ENCODE assay signal across 15 cellular contexts in genomic region chr13:90258129-90258528, GRCh38.
A peak's percentile ranks its signal among the peaks of the same experiment; 100 is the strongest.
DNase-seq lines count a peak whose midpoint lies in the region; TF ChIP-seq lines count a peak whose summit lies in the region.
"Had no signal": no experiment of that assay in that cellular context is flagged by ENCODE, and none has a peak within 500 bp of the region (broad histone marks: within the 10 kb centered on the region; RNA-seq: fewer than 3 reads in every experiment).

No MANE protein-coding gene starts in this region.

- H3K27me3 ChIP-seq in BLaER1 treated with 17β-estradiol and CSF1 and Interleukin-3, amounts not matched to agents 10 nM and 100 nM = no peaks in the 10 kb centered on the region
- H3K27me3 ChIP-seq in esophagus muscularis mucosa = no peaks in the 10 kb centered on the region

- H3K9ac ChIP-seq in BLaER1 treated with 17β-estradiol and CSF1 and Interleukin-3, amounts not matched to agents 10 nM and 100 nM = no peak overlapping the region

- no peaks in the 10 kb centered on the region for H3K36me3 ChIP-seq in BLaER1 treated with 17β-estradiol and CSF1 and Interleukin-3, amounts not matched to agents 10 nM and 100 nM
- H3K36me3 ChIP-seq in esophagus muscularis mucosa = no peaks in the 10 kb centered on the region
- H3K36me3 ChIP-seq: HAP-1 had no signal

- peaks cover 0 to 25% (median 12%) of the 10 kb centered on the region in 10 experiments; a peak in 10 of 20 replicates for H3K4me1 ChIP-seq in BLaER1 treated with 17β-estradiol and CSF1 and Interleukin-3, amounts not matched to agents 10 nM and 100 nM
- no peaks in the 10 kb centered on the region for H3K4me1 ChIP-seq in esophagus muscularis mucosa

- DNase-seq in HEK293T (ENCODE audit: extremely low spot score) (peak; percentile 48), NCI-H748 treated with DMSO at 0.1 percent for 48 hours (lab: John Stamatoyannopoulos, UW) (peak; percentile 41), Kasumi-1 (lab: John Stamatoyannopoulos, UW) (no peak), AG08396 (ENCODE audit: low spot score) (no peak), esophagus muscularis mucosa (ENCODE audit: extremely low spot score) (no peak)
- DNase-seq: C1 segment of cervical spinal cord; Calu3; CD4-positive, alpha-beta memory T cell; COR-L47; DMS53; DMS79 treated with DMSO at 0.1 percent for 48 hours; GF-D8; GOT3 had no signal

- no peak for TF ChIP-seq POLR2A in esophagus muscularis mucosa (IDR thresholded peaks at IDR 0.05; ENCODE audit: low read depth)

- H3K9me3 ChIP-seq in BLaER1 treated with 17β-estradiol and CSF1 and Interleukin-3, amounts not matched to agents 10 nM and 100 nM (replicated peaks in 1 of 11) = peaks cover 20 to 51% (median 24%) of the 10 kb centered on the region in 11 experiments; a peak in 21 of 22 replicates
- H3K9me3 ChIP-seq in esophagus muscularis mucosa = peaks cover 0 to 3% (median 0%) of the 10 kb centered on the region in 4 donors
- H3K9me3 ChIP-seq: HAP-1 had no signal

- CTCF ChIA-PET in HEK293T (lab: Yijun Ruan, JAX) = interaction anchor here (0.5 kb wide), 1 partner anchor 1930 kb away, joined by 3 read pairs; no protein-coding TSS in a partner anchor

- H3K4me3 ChIP-seq in BLaER1 treated with 17β-estradiol and CSF1 and Interleukin-3, amounts not matched to agents 10 nM and 100 nM = no peak overlapping the region
- H3K4me3 ChIP-seq in esophagus muscularis mucosa = no peak overlapping the region
- H3K4me3 ChIP-seq: HAP-1 had no signal

- no peaks in the 10 kb centered on the region for H4K20me1 ChIP-seq in BLaER1 treated with 17β-estradiol and CSF1 and Interleukin-3, amounts not matched to agents 10 nM and 100 nM

- peak overlapping the region in 6 of 11 experiments; percentile 3 to 59 (median 23); a peak in 7 of 22 replicates for H3K4me2 ChIP-seq in BLaER1 treated with 17β-estradiol and CSF1 and Interleukin-3, amounts not matched to agents 10 nM and 100 nM

- 90% methylated on average over 1 of the region's 1 CpG for WGBS in esophagus muscularis mucosa

- no peak overlapping the region for H3K27ac ChIP-seq in BLaER1 treated with 17β-estradiol and CSF1 and Interleukin-3, amounts not matched to agents 10 nM and 100 nM
- no peak overlapping the region for H3K27ac ChIP-seq in esophagus muscularis mucosa (replicated peaks in 1 of 4)

- TF ChIP-seq CTCF in esophagus muscularis mucosa (IDR thresholded peaks at IDR 0.05) = no peak

- intact Hi-C loops in esophagus muscularis mucosa (cut with DNase I) = no loop called here

- no peak for TF ChIP-seq EP300 in esophagus muscularis mucosa (IDR thresholded peaks at IDR 0.05)

- POLR2A ChIA-PET in HEK293T (lab: Yijun Ruan, JAX) = no interaction called here

TF ChIP-seq in HEK293T, 16 proteins besides CTCF, POLR2A, EP300 and RAD21:
- TF ChIP-seq ELF4 (IDR thresholded peaks at IDR 0.05) (no peak), NFRKB (IDR thresholded peaks at IDR 0.05) (no peak), TARDBP (IDR thresholded peaks at IDR 0.05) (no peak), FOXK2 (IDR thresholded peaks at IDR 0.05) (no peak), PKNOX1 (IDR thresholded peaks at IDR 0.05) (no peak), ARNT (IDR thresholded peaks at IDR 0.05) (no peak), CTBP1 (IDR thresholded peaks at IDR 0.05; ENCODE audit: borderline replicate concordance) (no peak; the same call in 1 of the 2 replicates), HDGF (IDR thresholded peaks at IDR 0.05; ENCODE audit: borderline replicate concordance) (no peak), LEF1 (IDR thresholded peaks at IDR 0.05; ENCODE audit: borderline replicate concordance) (no peak), SP1 (IDR thresholded peaks at IDR 0.05) (no peak), SUZ12 (IDR thresholded peaks at IDR 0.05) (no peak)

Comparison
In these comparisons a context has a peak if more than half of its experiments do, and no peak if none do; other contexts are left out.
1. DNase-seq: peak in HEK293T (single experiment) and NCI-H748 treated with DMSO at 0.1 percent for 48 hours (single experiment); none in Kasumi-1 (0 of 2), AG08396 (single experiment) and esophagus muscularis mucosa (single experiment).